Comparison of ENCODE assay signal across 17 cellular contexts in the genomic region with DNA sequence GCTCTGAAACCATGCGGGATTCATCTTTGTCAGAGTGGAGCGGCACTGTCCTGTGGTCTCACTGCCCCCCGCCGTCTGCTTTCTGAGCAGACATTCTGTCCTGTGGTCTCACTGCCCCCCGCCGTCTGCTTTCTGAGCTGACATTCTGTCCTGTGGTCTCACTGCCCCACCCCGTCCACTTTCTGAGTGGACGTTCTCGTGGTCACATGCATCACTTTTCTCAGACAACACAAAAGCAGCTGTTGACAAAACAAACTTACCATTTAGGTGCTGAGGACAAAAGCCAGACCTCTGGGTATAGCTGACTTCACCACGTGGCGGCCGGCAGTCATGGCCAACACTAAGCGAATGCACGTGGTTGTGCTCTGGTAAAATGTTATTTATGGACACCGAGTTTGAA. TPM values are rescaled to one million over a fixed set of nuclear protein-coding genes. Genes with fewer than 3 reads are reported as not detected.
"Had no signal": no experiment of that assay in that cellular context is flagged by ENCODE, and none has a peak within 500 bp of the region (broad histone marks: within the 10 kb centered on the region; RNA-seq: fewer than 3 reads in every experiment).

No MANE protein-coding gene starts in this region.

- H3K4me3 ChIP-seq: body of pancreas, colonic mucosa, esophagus muscularis mucosa had no signal

- H3K4me1 Mint-ChIP-seq: natural killer cell had no signal

- H3K4me3 Mint-ChIP-seq: activated CD4-positive, alpha-beta T cell treated with anti-CD3 and anti-CD28 coated beads, Interleukin-2, amount 10 ng/mL, durations not matched to agents 24 days and 14 days; activated naive CD8-positive, alpha-beta T cell; natural killer cell; stimulated activated naive CD8-positive, alpha-beta T cell treated with anti-CD3 and anti-CD28 coated beads, Interleukin-15, amount 100 ng/mL, for 72 hours; T-helper 2 cell treated with Interferon-gamma antibody and Interleukin-4, amounts not matched to agents 5 μg/mL and 100 μg/mL, for 36 hours; type B pancreatic cell had no signal

- H3K27me3 Mint-ChIP-seq: activated naive CD8-positive, alpha-beta T cell; stimulated activated naive CD8-positive, alpha-beta T cell treated with anti-CD3 and anti-CD28 coated beads, Interleukin-15, amount 100 ng/mL, for 72 hours; type B pancreatic cell had no signal

- ATAC-seq: body of pancreas, left colon, natural killer cell had no signal

- H3K27ac Mint-ChIP-seq: activated CD4-positive, alpha-beta T cell treated with anti-CD3 and anti-CD28 coated beads, Interleukin-2, amount 10 ng/mL, durations not matched to agents 24 days and 14 days; activated naive CD8-positive, alpha-beta T cell; natural killer cell; stimulated activated naive CD8-positive, alpha-beta T cell treated with anti-CD3 and anti-CD28 coated beads, Interleukin-15, amount 100 ng/mL, for 72 hours; T-helper 2 cell treated with Interferon-gamma antibody and Interleukin-4, amounts not matched to agents 5 μg/mL and 100 μg/mL, for 36 hours; type B pancreatic cell had no signal

- H3K4me1 ChIP-seq: colonic mucosa had no signal

- DNase-seq: activated CD4-positive, alpha-beta T cell treated with anti-CD3 and anti-CD28 coated beads, Interleukin-2, amount 10 ng/mL, durations not matched to agents 24 days and 14 days; activated CD4-positive, CD25-positive, alpha-beta regulatory T cell; activated gamma-delta T cell; amniotic stem cell; central memory CD4-positive, alpha-beta T cell; colonic mucosa; left colon; natural killer cell; stimulated activated CD4-positive, alpha-beta T cell treated with anti-CD3 and anti-CD28 coated beads, Interleukin-1b, Interleukin-23, amount 100 ng/mL, for 48 hours; stimulated activated naive CD8-positive, alpha-beta T cell treated with anti-CD3 and anti-CD28 coated beads, Interleukin-15, amount 100 ng/mL, for 72 hours had no signal

- H3K27ac ChIP-seq: body of pancreas, colonic mucosa, esophagus muscularis mucosa had no signal

- H3K36me3 ChIP-seq: colonic mucosa had no signal

- H3K9me3 Mint-ChIP-seq: activated CD4-positive, alpha-beta T cell treated with anti-CD3 and anti-CD28 coated beads, Interleukin-2, amount 10 ng/mL, durations not matched to agents 24 days and 14 days; natural killer cell; stimulated activated naive CD8-positive, alpha-beta T cell treated with anti-CD3 and anti-CD28 coated beads, Interleukin-15, amount 100 ng/mL, for 72 hours; T-helper 2 cell treated with Interferon-gamma antibody and Interleukin-4, amounts not matched to agents 5 μg/mL and 100 μg/mL, for 36 hours; type B pancreatic cell had no signal

- H3K9me3 ChIP-seq: body of pancreas, colonic mucosa, esophagus muscularis mucosa had no signal

- H3K36me3 Mint-ChIP-seq: activated naive CD8-positive, alpha-beta T cell; natural killer cell; type B pancreatic cell had no signal

- H3K27me3 ChIP-seq: body of pancreas had no signal

RNA-seq across cellular contexts. Expression of a gene that starts 2.8 kb away (rescaled TPM):
- total RNA-seq: activated CD4-positive, alpha-beta T cell treated with anti-CD3 and anti-CD28 coated beads, Interleukin-2, amount 10 ng/mL, durations not matched to agents 24 days and 14 days; body of pancreas; colonic mucosa; esophagus muscularis mucosa; left colon; lung microvascular endothelial cell; mononuclear cell; natural killer cell had no signal
